Comparison of ENCODE assay signal across 23 cellular contexts in the genomic region with DNA sequence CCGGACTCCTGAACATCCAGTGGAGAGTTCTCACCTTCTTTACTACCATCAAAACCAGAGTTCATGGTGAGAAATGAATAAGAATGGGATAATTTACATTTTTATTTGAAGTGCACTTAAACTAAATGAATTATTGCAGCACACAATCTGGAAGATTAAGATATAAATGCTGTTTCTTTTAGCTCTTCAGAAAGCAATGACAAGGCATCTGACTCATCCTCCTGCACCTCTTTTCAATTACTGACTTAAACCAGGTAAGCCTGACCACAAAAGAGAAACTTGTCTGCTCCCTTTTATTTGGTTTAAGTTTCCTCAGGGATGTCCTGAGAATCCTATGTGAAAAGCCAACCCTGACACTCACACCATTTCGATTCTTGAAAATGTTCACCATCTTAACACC. TPM values are rescaled to one million over a fixed set of nuclear protein-coding genes. Genes with fewer than 3 reads are reported as not detected.
DNase-seq lines count a peak whose midpoint lies in the region; ATAC-seq, FAIRE-seq and TF ChIP-seq lines count a peak whose summit lies in the region.
"Had no signal": no experiment of that assay in that cellular context is flagged by ENCODE, and none has a peak within 500 bp of the region (broad histone marks: within the 10 kb centered on the region; RNA-seq: fewer than 3 reads in every experiment).

No MANE protein-coding gene starts in this region.

- no peak overlapping the region for H2BK5ac ChIP-seq in mesendoderm (ENCODE audit: low read length)

- no peaks in the 10 kb centered on the region for H3K9me3 Mint-ChIP-seq in endodermal cell

- H4K8ac ChIP-seq in mesendoderm (ENCODE audit: low read depth, low read length), result no peak overlapping the region

- no peaks in the 10 kb centered on the region; a peak in 1 of 5 replicates for H3K27me3 ChIP-seq in HepG2 (ENCODE audit: control insufficient read depth in 1 of 2, insufficient read depth in 2 of 2, low read length in 2 of 2)
- H3K27me3 ChIP-seq in right lobe of liver, result no peaks in the 10 kb centered on the region
- no peaks in the 10 kb centered on the region for H3K27me3 ChIP-seq in endodermal cell (ENCODE audit: control insufficient read depth, insufficient read depth, low read length, poor library complexity, severe bottlenecking)
- no peaks in the 10 kb centered on the region for H3K27me3 ChIP-seq in mesendoderm (ENCODE audit: insufficient read depth, low read length, poor library complexity)
- H3K27me3 ChIP-seq in psoas muscle (ENCODE audit: insufficient read depth in 3 of 3, low read length in 2 of 3), result peaks cover 0 to 31% (median 7%) of the 10 kb centered on the region in 3 donors
- H3K27me3 ChIP-seq: upper lobe of left lung had no signal

- no peaks in the 10 kb centered on the region for H4K20me1 ChIP-seq in HepG2 (ENCODE audit: insufficient read depth, low read length)

- H3K4me1 ChIP-seq in HepG2 (ENCODE audit: insufficient read depth, low read length) (peaks cover 31% of the 10 kb centered on the region), right lobe of liver (peaks cover 0 to 6% (median 0%) of the 10 kb centered on the region in 4 donors), endodermal cell (ENCODE audit: control insufficient read depth, insufficient read depth, low read length) (no peaks in the 10 kb centered on the region), mesendoderm (ENCODE audit: control insufficient read depth, low read depth, low read length) (peaks cover 7% of the 10 kb centered on the region), psoas muscle (no peaks in the 10 kb centered on the region)
- H3K4me1 ChIP-seq: A549 had no signal

- TF ChIP-seq POLR2A in HepG2 (IDR thresholded peaks at IDR 0.05; ENCODE audit: insufficient read depth in 1 of 2, low read depth in 2 of 2, low read length in 2 of 2) (no peak), right lobe of liver (IDR thresholded peaks at IDR 0.05) (no peak)

- CTCF ChIA-PET in HepG2 (lab: Yijun Ruan, JAX; ENCODE audit: low intra/inter-chr PET ratio, low total read pairs), result no interaction called here

- no peak for ATAC-seq in HepG2
- ATAC-seq in right lobe of liver, result no peak
- ATAC-seq in psoas muscle, result no peak
- ATAC-seq: naive thymus-derived CD8-positive, alpha-beta T cell had no signal

- BruUV-seq in HepG2 (replicated peaks; lab: Mats Ljungman, UMichigan), result TSS peak; percentile 51

- no peak overlapping the region for H3K23ac ChIP-seq in mesendoderm (ENCODE audit: low read length)

- DNase-seq in HepG2 (ENCODE audit: low spot score), result no peak
- DNase-seq in right lobe of liver, result no peak
- DNase-seq in endodermal cell, result no peak
- DNase-seq in mesendoderm, result peak; percentile 16
- no peak for DNase-seq in SW 1271 (lab: John Stamatoyannopoulos, UW)
- DNase-seq in psoas muscle, result no peak
- DNase-seq in RKO (ENCODE audit: low spot score), result no peak
- DNase-seq in COR-L47 (lab: John Stamatoyannopoulos, UW), result no peak
- DNase-seq: activated CD4-positive, alpha-beta T cell treated with anti-CD3 and anti-CD28 coated beads for 4 hours; activated gamma-delta T cell; naive thymus-derived CD8-positive, alpha-beta T cell; NCI-H1436 treated with DMSO at 0.1 percent for 48 hours; NCI-H446; stimulated activated CD4-positive, alpha-beta T cell treated with anti-CD3 and anti-CD28 coated beads, Interleukin-15, amount 100 ng/mL, for 24 hours; stimulated activated naive CD4-positive, alpha-beta T cell had no signal

- H3K36me3 ChIP-seq in HepG2 (replicated peaks in 1 of 2; ENCODE audit: control insufficient read depth in 1 of 2, insufficient read depth in 2 of 2, low read length in 2 of 2), result no peaks in the 10 kb centered on the region
- no peaks in the 10 kb centered on the region for H3K36me3 ChIP-seq in right lobe of liver
- H3K36me3 ChIP-seq in endodermal cell (ENCODE audit: control insufficient read depth, insufficient read depth, low read length), result no peaks in the 10 kb centered on the region
- no peaks in the 10 kb centered on the region for H3K36me3 ChIP-seq in mesendoderm (ENCODE audit: control insufficient read depth, insufficient read depth, low read length)
- H3K36me3 ChIP-seq in psoas muscle (ENCODE audit: insufficient read depth in 1 of 2, low read depth in 1 of 2), result no peaks in the 10 kb centered on the region
- H3K36me3 ChIP-seq: upper lobe of left lung had no signal

- H3K79me2 ChIP-seq in HepG2 (ENCODE audit: insufficient read depth, low read length) (peaks cover 31% of the 10 kb centered on the region), mesendoderm (ENCODE audit: control insufficient read depth, insufficient read depth, low read length) (peaks cover 21% of the 10 kb centered on the region)

- no peak overlapping the region for H2BK15ac ChIP-seq in mesendoderm (replicated peaks; ENCODE audit: low read depth)

- WGBS in HepG2 (ENCODE audit: low lambda C conversion rate), result 94% methylated on average over 2 of the region's 2 CpGs
- WGBS in right lobe of liver (ENCODE audit: insufficient coverage, low coverage, low lambda C conversion rate, missing lambda C conversion rate), result 82% methylated on average over 2 of the region's 2 CpGs
- WGBS in endodermal cell (ENCODE audit: insufficient coverage in 1 of 2, insufficient read length in 1 of 2), 2 experiments, result 74% methylated on average over 2 of the region's 2 CpGs; no CpG with 5 or more reads in 1 of the 2 experiments
- no CpG with 5 or more reads among the region's 2 CpGs for WGBS in mesendoderm (ENCODE audit: extremely low coverage, insufficient coverage, low lambda C conversion rate)
- WGBS in psoas muscle, 3 donors, result 71 to 78% (median 73%) methylated on average over 2 of the region's 2 CpGs

- H3K4me1 Mint-ChIP-seq in endodermal cell, result peaks cover 30% of the 10 kb centered on the region

- peak overlapping the region; percentile 97 for H3K56ac ChIP-seq in mesendoderm (ENCODE audit: low read length)

- no peak overlapping the region for H3K4ac ChIP-seq in mesendoderm (ENCODE audit: low read depth, low read length)

- H4K5ac ChIP-seq in mesendoderm (ENCODE audit: low read length), result no peak overlapping the region

- in situ Hi-C loops in HepG2 (cut with HindIII; ENCODE audit: extremely low pct_ligation_motif_present, low pct_unique_long_range_greater_than_20kb), result loop anchor here (5.0 kb wide), 1 partner anchor 139 kb away; no protein-coding TSS in a partner anchor

- TF ChIP-seq EP300 in HepG2 (IDR thresholded peaks at IDR 0.05; ENCODE audit: low read depth in 2 of 2, low read length in 2 of 2) (no peak), HepG2 (CRISPR knock-in tag; IDR thresholded peaks at IDR 0.05; ENCODE audit: borderline replicate concordance) (no peak)

- POLR2A ChIA-PET in HepG2 (lab: Yijun Ruan, JAX), result interaction anchor here (1.1 to 4.9 kb wide), 3 partner anchors 130 to 410 kb away, joined by 4 to 50 read pairs (median 12); no protein-coding TSS in a partner anchor

- H3K4me3 Mint-ChIP-seq in endodermal cell, result peak overlapping the region; percentile 94

- H3K36me3 Mint-ChIP-seq in endodermal cell (ENCODE audit: low read depth), result no peaks in the 10 kb centered on the region

- no peaks in the 10 kb centered on the region for H3K27me3 Mint-ChIP-seq in endodermal cell (ENCODE audit: insufficient read depth)

- H2AFZ ChIP-seq in HepG2 (ENCODE audit: low read length), result no peak overlapping the region

- no peak overlapping the region for H3K27ac Mint-ChIP-seq in endodermal cell
- H3K27ac Mint-ChIP-seq: naive thymus-derived CD8-positive, alpha-beta T cell had no signal

- H3K27ac ChIP-seq in HepG2 (ENCODE audit: extremely low read length, insufficient read depth, low read length) (no peak overlapping the region), right lobe of liver (no peak overlapping the region), endodermal cell (ENCODE audit: low read depth, low read length) (no peak overlapping the region), mesendoderm (ENCODE audit: low read depth, low read length) (no peak overlapping the region), psoas muscle (no peak overlapping the region)

- peak overlapping the region in 2 of 3 experiments; percentile 90; a peak in 2 of 6 replicates for H3K4me3 ChIP-seq in HepG2 (replicated peaks in 1 of 3; ENCODE audit: insufficient read depth in 1 of 3, low read depth in 2 of 3, low read length in 3 of 3)
- H3K4me3 ChIP-seq in right lobe of liver, result no peak overlapping the region
- peak overlapping the region; percentile 92 for H3K4me3 ChIP-seq in endodermal cell (ENCODE audit: low read length)
- no peak overlapping the region for H3K4me3 ChIP-seq in mesendoderm (ENCODE audit: low read length)
- no peak overlapping the region for H3K4me3 ChIP-seq in psoas muscle

- TF ChIP-seq RAD21 in HepG2 (CRISPR knock-in tag; IDR thresholded peaks at IDR 0.05), result no peak

- TF ChIP-seq CTCF in HepG2 (CRISPR knock-in tag; IDR thresholded peaks at IDR 0.05) (no peak), right lobe of liver (IDR thresholded peaks at IDR 0.05) (no peak), endodermal cell (conservative IDR thresholded peaks at IDR 0.05) (no peak), psoas muscle (IDR thresholded peaks at IDR 0.05) (no peak)

- peak overlapping the region; percentile 90; the same call in 1 of the 2 replicates for H3K9ac ChIP-seq in HepG2 (ENCODE audit: insufficient read depth, low read depth, low read length)
- H3K9ac ChIP-seq in endodermal cell (ENCODE audit: extremely low read depth, low read length, poor library complexity, severe bottlenecking), result no peak overlapping the region
- H3K9ac ChIP-seq in mesendoderm (ENCODE audit: low read length), result peak overlapping the region; percentile 92

- no peak overlapping the region for H2AK5ac ChIP-seq in mesendoderm (ENCODE audit: low read length)

- H3K4me2 ChIP-seq in HepG2 (ENCODE audit: low read depth, low read length), result peak overlapping the region; percentile 76
- no peak overlapping the region for H3K4me2 ChIP-seq in mesendoderm (ENCODE audit: low read length)

- H3K9me3 ChIP-seq in HepG2 (ENCODE audit: low read length), result no peaks in the 10 kb centered on the region
- no peaks in the 10 kb centered on the region for H3K9me3 ChIP-seq in right lobe of liver
- H3K9me3 ChIP-seq in endodermal cell (ENCODE audit: control insufficient read depth, low read length), result no peaks in the 10 kb centered on the region
- no peaks in the 10 kb centered on the region for H3K9me3 ChIP-seq in psoas muscle
- H3K9me3 ChIP-seq: A549, upper lobe of left lung had no signal

- intact Hi-C loops in HepG2 (cut with micrococcal nuclease; ENCODE audit: unreplicated experiment), result loop anchor here (5.0 to 10.0 kb wide), 3 partner anchors 58 to 409 kb away; a partner anchor contains a TSS
- intact Hi-C loops in right lobe of liver (cut with DNase I), result no loop called here
- intact Hi-C loops in psoas muscle (cut with DNase I), result no loop called here

- no peak for FAIRE-seq in HepG2 (lab: Jason Lieb, UNC)
- FAIRE-seq: A549, colon, endothelial cell of umbilical vein, GM18507, H54 had no signal

- no peak overlapping the region for H3K18ac ChIP-seq in mesendoderm (ENCODE audit: low read length)

- H3K79me1 ChIP-seq in mesendoderm (ENCODE audit: low read length), result peaks cover 6% of the 10 kb centered on the region

- H2BK120ac ChIP-seq in mesendoderm (ENCODE audit: low read depth, low read length), result no peak overlapping the region

RNA-seq across cellular contexts. Expression of a gene that starts 0.7 kb away (rescaled TPM):
- total RNA-seq in HepG2 (2016; rRNA removed; fragmentation: Illumina TruSeq; extraction: Trizol) (19.6 and 24.9 TPM in 2 replicates), right lobe of liver (1 to 10 TPM; 4.4 to 9.7 (median 6.6) TPM), endodermal cell (10 to 100 TPM; 58.4 to 72.4 TPM), psoas muscle (1 to 10 TPM in 2 of 4 donors, under 1 TPM in 2; 0.66 to 2.4 (median 0.99) TPM)
- total RNA-seq in HepG2 (2016; cell fraction: cytosol; rRNA removed; fragmentation: Illumina TruSeq; extraction: Trizol; ENCODE audit: low read depth), result 1.7 and 2.0 TPM in 2 replicates
- total RNA-seq in HepG2 (2016; cell fraction: insoluble cytoplasmic fraction; rRNA removed; fragmentation: Illumina TruSeq; extraction: Trizol), result 18.2 and 26.4 TPM in 2 replicates
- 8.8 and 11.1 TPM in 2 replicates for total RNA-seq in HepG2 (2016; cell fraction: membrane; rRNA removed; fragmentation: Illumina TruSeq; extraction: Trizol)
- total RNA-seq in HepG2 (2016; cell fraction: nucleus; rRNA removed; fragmentation: Illumina TruSeq; extraction: Trizol), result 30.9 and 35.0 TPM in 2 replicates
- polyA plus RNA-seq in HepG2 (2011; rRNA removed) (7.2 and 7.9 TPM in 2 replicates), psoas muscle (under 1 TPM; 0.11 to 0.21 (median 0.18) TPM)
- polyA plus RNA-seq in HepG2 (2011; cell fraction: cytosol; rRNA removed), result 3.7 and 6.8 TPM in 2 replicates
- 3.3 and 3.8 TPM in 2 replicates for polyA plus RNA-seq in HepG2 (2011; cell fraction: nucleus; rRNA removed)
- polyA plus RNA-seq in HepG2 (2012), result 19.0 and 19.4 TPM in 2 replicates
- 0.86 and 0.89 TPM in 2 replicates for polyA plus RNA-seq in HepG2 (2016; cell fraction: cytosol; fragmentation: Illumina TruSeq; extraction: Trizol; ENCODE audit: low read depth)
- polyA plus RNA-seq in HepG2 (2016; cell fraction: insoluble cytoplasmic fraction; fragmentation: Illumina TruSeq; extraction: Trizol; ENCODE audit: low read depth), result 11.6 and 13.5 TPM in 2 replicates
- polyA plus RNA-seq in HepG2 (2016; cell fraction: membrane; fragmentation: Illumina TruSeq; extraction: Trizol; ENCODE audit: low read depth), result 3.0 and 3.5 TPM in 2 replicates
- 27.0 and 28.4 TPM in 2 replicates for polyA plus RNA-seq in HepG2 (2016; cell fraction: nucleus; fragmentation: Illumina TruSeq; extraction: Trizol; ENCODE audit: insufficient read depth, low read depth)
- under 0.01 and 15.2 TPM in 2 replicates for polyA minus RNA-seq in HepG2 (2011; rRNA and poly(A)+ RNA removed; ENCODE audit: low replicate concordance)
- 19.0 and 23.5 TPM in 2 replicates for polyA minus RNA-seq in HepG2 (2011; cell fraction: cytosol; rRNA and poly(A)+ RNA removed)
- polyA minus RNA-seq in HepG2 (2011; cell fraction: nucleus; rRNA and poly(A)+ RNA removed), result 20.3 and 24.9 TPM in 2 replicates
- polyA plus RNA-seq in endodermal cell (2013, experiment 1 of 2), result 22.7 TPM
- 21.9 TPM for polyA plus RNA-seq in endodermal cell (2013, experiment 2 of 2)
- 28.2 TPM for polyA plus RNA-seq in mesendoderm (2013, experiment 1 of 2)
- 29.3 TPM for polyA plus RNA-seq in mesendoderm (2013, experiment 2 of 2)
- total RNA-seq: endothelial cell of umbilical vein; naive thymus-derived CD8-positive, alpha-beta T cell had no signal
- polyA plus RNA-seq: naive thymus-derived CD8-positive, alpha-beta T cell had no signal

RNA-seq across cellular contexts. Expression of a gene that starts 59.7 kb away (rescaled TPM):
- not detected in 2 replicates for total RNA-seq in HepG2 (2016; rRNA removed; fragmentation: Illumina TruSeq; extraction: Trizol)
- not detected in 2 replicates for total RNA-seq in HepG2 (2016; cell fraction: cytosol; rRNA removed; fragmentation: Illumina TruSeq; extraction: Trizol; ENCODE audit: low read depth)
- total RNA-seq in HepG2 (2016; cell fraction: insoluble cytoplasmic fraction; rRNA removed; fragmentation: Illumina TruSeq; extraction: Trizol), result not detected in 2 replicates
- not detected in 2 replicates for total RNA-seq in HepG2 (2016; cell fraction: membrane; rRNA removed; fragmentation: Illumina TruSeq; extraction: Trizol)
- total RNA-seq in HepG2 (2016; cell fraction: nucleus; rRNA removed; fragmentation: Illumina TruSeq; extraction: Trizol), result not detected in 2 replicates
- polyA plus RNA-seq in HepG2 (2011; rRNA removed), result not detected in 2 replicates
- polyA plus RNA-seq in HepG2 (2011; cell fraction: cytosol; rRNA removed), result not detected in 2 replicates
- polyA plus RNA-seq in HepG2 (2011; cell fraction: nucleus; rRNA removed), result not detected in 2 replicates
- polyA plus RNA-seq in HepG2 (2012), result 0.04 TPM in 1 of 2 replicates, not detected in the other
- not detected in 2 replicates for polyA plus RNA-seq in HepG2 (2016; cell fraction: cytosol; fragmentation: Illumina TruSeq; extraction: Trizol; ENCODE audit: low read depth)
- polyA plus RNA-seq in HepG2 (2016; cell fraction: insoluble cytoplasmic fraction; fragmentation: Illumina TruSeq; extraction: Trizol; ENCODE audit: low read depth), result not detected in 2 replicates
- polyA plus RNA-seq in HepG2 (2016; cell fraction: membrane; fragmentation: Illumina TruSeq; extraction: Trizol; ENCODE audit: low read depth), result not detected in 2 replicates
- not detected in 2 replicates for polyA plus RNA-seq in HepG2 (2016; cell fraction: nucleus; fragmentation: Illumina TruSeq; extraction: Trizol; ENCODE audit: insufficient read depth, low read depth)
- not detected in 2 replicates for polyA minus RNA-seq in HepG2 (2011; rRNA and poly(A)+ RNA removed; ENCODE audit: low replicate concordance)
- not detected in 2 replicates for polyA minus RNA-seq in HepG2 (2011; cell fraction: cytosol; rRNA and poly(A)+ RNA removed)
- polyA minus RNA-seq in HepG2 (2011; cell fraction: nucleus; rRNA and poly(A)+ RNA removed), result not detected in 2 replicates
- total RNA-seq in right lobe of liver, result not detected
- not detected for total RNA-seq in endodermal cell
- polyA plus RNA-seq in endodermal cell (2013, experiment 1 of 2), result not detected
- not detected for polyA plus RNA-seq in endodermal cell (2013, experiment 2 of 2)
- polyA plus RNA-seq in mesendoderm (2013, experiment 1 of 2), result 0.01 TPM
- polyA plus RNA-seq in mesendoderm (2013, experiment 2 of 2), result 0.01 TPM
- total RNA-seq in psoas muscle, result not detected
- not detected for polyA plus RNA-seq in psoas muscle
- total RNA-seq: aorta, endothelial cell of umbilical vein, SK-MEL-5, upper lobe of left lung had no signal
- polyA plus RNA-seq: A549, aorta, endothelial cell of umbilical vein had no signal

Comparison
In these comparisons a context has a peak if more than half of its experiments do, and no peak if none do; other contexts are left out.
1. H3K4me3 ChIP-seq: peak in HepG2 (2 of 3) and endodermal cell (single experiment); none in right lobe of liver (0 of 3), mesendoderm (single experiment) and psoas muscle (single experiment).